27 cellular contexts compared by ENCODE assay signal in the genomic region with DNA sequence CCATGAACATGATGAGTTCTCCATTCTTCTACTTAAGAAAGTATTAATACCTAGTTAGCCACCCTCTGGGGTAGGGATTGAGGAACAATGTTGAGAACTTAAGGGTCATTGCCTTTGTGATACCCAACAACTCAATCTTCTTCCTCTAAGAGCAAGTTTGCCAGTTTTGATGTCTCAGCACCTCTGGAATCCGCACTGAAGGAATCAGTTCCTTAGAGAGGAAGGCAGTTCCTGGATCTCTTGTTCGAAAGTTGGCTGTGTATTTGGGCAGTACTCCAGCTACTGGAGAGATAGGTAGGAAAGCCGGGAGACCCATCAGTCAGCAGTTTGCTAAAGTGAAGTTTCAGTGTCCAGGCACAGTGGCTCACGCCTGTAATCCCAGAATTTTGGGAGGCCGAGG. TPM values are rescaled to one million over a fixed set of nuclear protein-coding genes. Genes with fewer than 3 reads are reported as not detected.
DNase-seq lines count a peak whose midpoint lies in the region; ATAC-seq, FAIRE-seq and TF ChIP-seq lines count a peak whose summit lies in the region.
"Had no signal": no experiment of that assay in that cellular context is flagged by ENCODE, and none has a peak within 500 bp of the region (broad histone marks: within the 10 kb centered on the region; RNA-seq: fewer than 3 reads in every experiment).

No MANE protein-coding gene starts in this region.

- intact Hi-C loops in K562 (cut with micrococcal nuclease) = no loop called here
- intact Hi-C loops in sciatic nerve (cut with DNase I) = no loop called here
- intact Hi-C loops in OCI-LY7 (cut with micrococcal nuclease; ENCODE audit: unreplicated experiment) = no loop called here

- H4K20me1 ChIP-seq in K562 (replicated peaks; ENCODE audit: control insufficient read depth, insufficient read depth, low read length) (no peaks in the 10 kb centered on the region), OCI-LY7 (ENCODE audit: insufficient read depth, low read length) (no peaks in the 10 kb centered on the region)
- H4K20me1 ChIP-seq: BLaER1 treated with 17β-estradiol and CSF1 and Interleukin-3, amounts not matched to agents 10 nM and 100 nM had no signal

- H3K4me3 ChIP-seq in K562 (no peak overlapping the region), OCI-LY7 (ENCODE audit: low read depth, low read length, poor library complexity, severe bottlenecking) (no peak overlapping the region)
- H3K4me3 ChIP-seq: BLaER1 treated with 17β-estradiol and CSF1 and Interleukin-3, amounts not matched to agents 10 nM and 100 nM had no signal

- TF ChIP-seq CTCF in K562 (IDR thresholded peaks at IDR 0.05 in 2 of 3, conservative IDR thresholded peaks at IDR 0.05 in 1 of 3; ENCODE audit: insufficient read depth in 2 of 3, low read depth in 1 of 3, low read length in 3 of 3) (no peak), OCI-LY7 (conservative IDR thresholded peaks at IDR 0.05; ENCODE audit: low read length) (no peak)

- no peak overlapping the region for H3K9ac ChIP-seq in K562 (ENCODE audit: insufficient read depth in 1 of 2, low read depth in 2 of 2, low read length in 2 of 2)
- H3K9ac ChIP-seq: BLaER1 treated with 17β-estradiol and CSF1 and Interleukin-3, amounts not matched to agents 10 nM and 100 nM had no signal

- no peak for FAIRE-seq in K562 (lab: Jason Lieb, UNC)
- FAIRE-seq: A204.1 had no signal

- no peak overlapping the region for H3K4me2 ChIP-seq in K562 (ENCODE audit: insufficient read depth, low read length)
- no peak overlapping the region for H3K4me2 ChIP-seq in OCI-LY7 (ENCODE audit: low read length)

- no TSS peak for BruUV-seq in K562 (replicated peaks; lab: Mats Ljungman, UMichigan)
- BruUV-seq in OCI-LY7 (replicated peaks; lab: Mats Ljungman, UMichigan) = no TSS peak

- WGBS in K562 (ENCODE audit: insufficient coverage, low coverage, missing lambda C conversion rate) = 34% methylated on average over 5 of the region's 5 CpGs

- no peak for TF ChIP-seq POLR2A in K562 (conservative IDR thresholded peaks at IDR 0.05)

- CTCF ChIA-PET in K562 (lab: Yijun Ruan, JAX; ENCODE audit: low intra/inter-chr PET ratio) (no interaction called here), OCI-LY7 (lab: Charles Lee; ENCODE audit: unreplicated experiment) (no interaction called here)

- H3K79me2 ChIP-seq in K562 (ENCODE audit: control insufficient read depth, insufficient read depth, low read length) = no peaks in the 10 kb centered on the region
- no peaks in the 10 kb centered on the region for H3K79me2 ChIP-seq in OCI-LY7 (ENCODE audit: insufficient read depth, low read depth, low read length)

- peak overlapping the region; percentile 45 for H3K27ac ChIP-seq in KOPT-K1 (ENCODE audit: low read depth, low read length, poor library complexity, severe bottlenecking)
- H3K27ac ChIP-seq in K562 (ENCODE audit: extremely low read depth, low read depth, low read length) = no peak overlapping the region
- no peak overlapping the region for H3K27ac ChIP-seq in OCI-LY7 (ENCODE audit: low read depth, low read length, poor library complexity, severe bottlenecking)
- H3K27ac ChIP-seq: BLaER1 treated with 17β-estradiol and CSF1 and Interleukin-3, amounts not matched to agents 10 nM and 100 nM; RWPE1 had no signal

- H3K9me1 ChIP-seq in K562 (ENCODE audit: control insufficient read depth, insufficient read depth, low read length) = no peaks in the 10 kb centered on the region

- H2AFZ ChIP-seq in K562 (ENCODE audit: low read depth, low read length) (no peak overlapping the region), OCI-LY7 (ENCODE audit: low read length) (no peak overlapping the region)

- no peaks in the 10 kb centered on the region for H3K36me3 ChIP-seq in KOPT-K1 (ENCODE audit: insufficient read depth, low read length)
- H3K36me3 ChIP-seq in K562 (ENCODE audit: control insufficient read depth, insufficient read depth, low read length) = no peaks in the 10 kb centered on the region
- no peaks in the 10 kb centered on the region for H3K36me3 ChIP-seq in OCI-LY7 (ENCODE audit: insufficient read depth, low read length)
- H3K36me3 ChIP-seq: BLaER1 treated with 17β-estradiol and CSF1 and Interleukin-3, amounts not matched to agents 10 nM and 100 nM had no signal

- no peak for TF ChIP-seq EP300 in K562 (IDR thresholded peaks at IDR 0.05; ENCODE audit: low read length)

- H3K9me3 ChIP-seq in KOPT-K1 (ENCODE audit: insufficient read depth, low read length, poor library complexity, severe bottlenecking) (no peaks in the 10 kb centered on the region), K562 (replicated peaks; ENCODE audit: control insufficient read depth, insufficient read depth, low read depth, low read length) (no peaks in the 10 kb centered on the region), OCI-LY7 (ENCODE audit: low read length) (no peaks in the 10 kb centered on the region)

- DNase-seq in Ammon's horn (ENCODE audit: low spot score) (peak; percentile 38), K562 (ENCODE audit: extremely low read depth in 1 of 4, low spot score in 3 of 4) (no peak), medulla oblongata (ENCODE audit: extremely low spot score) (peak; percentile 35), sciatic nerve (ENCODE audit: low spot score) (no peak), OCI-LY7 (ENCODE audit: low spot score) (no peak)
- no peak for DNase-seq in activated CD8-positive, alpha-beta memory T cell treated with anti-CD3 and anti-CD28 coated beads, Interleukin-2, amount 50 U/mL, for 4 hours
- DNase-seq in stimulated activated CD4-positive, alpha-beta T cell treated with anti-CD3 and anti-CD28 coated beads, Interleukin-12 subunit alpha, Interleukin-12 subunit beta, amount 100 ng/mL, for 4 hours = no peak
- DNase-seq: CD4-positive, alpha-beta memory T cell; COR-L47; DMS53; KBM-7; NCI-H1048; NCI-H1417 treated with DMSO at 0.1 percent for 48 hours; NCI-H1694 treated with DMSO at 0.1 percent for 48 hours; NCI-H2081; NCI-H2227 treated with DMSO at 0.1 percent for 48 hours; NCI-H526 treated with DMSO at 0.1 percent for 48 hours; SHP77 treated with DMSO at 0.1 percent for 48 hours had no signal

- in situ Hi-C loops in K562 (cut with MboI) = no loop called here

- peaks cover 0 to 15% of the 10 kb centered on the region in 2 experiments; a peak in 3 of 5 replicates for H3K4me1 ChIP-seq in K562 (replicated peaks in 1 of 2; ENCODE audit: control insufficient read depth in 2 of 2, insufficient read depth in 2 of 2, low read length in 2 of 2)
- no peaks in the 10 kb centered on the region for H3K4me1 ChIP-seq in OCI-LY7 (ENCODE audit: insufficient read depth, low read length, poor library complexity, severe bottlenecking)

- ATAC-seq in K562 = no peak
- no peak for ATAC-seq in sciatic nerve
- ATAC-seq: HCT116, Panc1 had no signal

- TF ChIP-seq RAD21 in K562 (CRISPR knock-in tag; conservative IDR thresholded peaks at IDR 0.05 in 1 of 2, IDR thresholded peaks at IDR 0.05 in 1 of 2) = no peak

- H3K27me3 ChIP-seq in K562 (ENCODE audit: control insufficient read depth in 2 of 2, insufficient read depth in 2 of 2, low read length in 2 of 2) = no peaks in the 10 kb centered on the region

- POLR2A ChIA-PET in K562 (lab: Yijun Ruan, JAX) = interaction anchor here (0.9 kb wide), 1 partner anchor 9 kb away, joined by 3 read pairs; no protein-coding TSS in a partner anchor
- POLR2A ChIA-PET in OCI-LY7 (lab: Charles Lee) = interaction anchor here (0.6 to 0.7 kb wide), 2 partner anchors 9 to 334 kb away, joined by 3 to 5 read pairs; no protein-coding TSS in a partner anchor

- H3K9me2 ChIP-seq in OCI-LY7 (ENCODE audit: insufficient read depth, low read length) = no peaks in the 10 kb centered on the region

RNA-seq across cellular contexts. Expression of a gene that starts 35.6 kb away (rescaled TPM):
- total RNA-seq in K562 (2011; cell fraction: chromatin; rRNA removed; ENCODE audit: low replicate concordance) = 20.4 and 22.1 TPM in 2 replicates
- 16.0 and 20.5 TPM in 2 replicates for total RNA-seq in K562 (2011; cell fraction: nucleolus; rRNA removed)
- 15.7 and 21.0 TPM in 2 replicates for total RNA-seq in K562 (2011; cell fraction: nucleoplasm; rRNA removed)
- total RNA-seq in K562 (2014; rRNA removed) (31.2 and 32.9 TPM in 2 replicates), K562 (2014; rRNA removed; fragmentation: Illumina TruSeq; extraction: Trizol) (36.8 and 43.6 TPM in 2 replicates), K562 (2015; rRNA removed; fragmentation: Illumina TruSeq; extraction: Trizol) (42.9 and 44.1 TPM in 2 replicates), K562 (2021) (41.7 and 45.1 TPM in 2 replicates), sciatic nerve (18.7 TPM), OCI-LY7 (2022) (26.5 and 32.3 TPM in 2 replicates)
- polyA plus RNA-seq in K562 (2011; rRNA removed) (56.7 and 72.8 TPM in 2 replicates), K562 (2014; fragmentation: Illumina TruSeq; extraction: Trizol) (39.6 and 52.6 TPM in 2 replicates), K562 (2014; fragmentation: Nextera tagmentation; extraction: Ambion mirVana) (10 to 100 TPM; 17.8 to 23.6 TPM), K562 (2014; rRNA removed) (79.3 and 86.3 TPM in 2 replicates)
- 40.7 and 46.8 TPM in 2 replicates for polyA plus RNA-seq in K562 (2011; cell fraction: cytosol; rRNA removed)
- 11.4 and 17.9 TPM in 2 replicates for polyA plus RNA-seq in K562 (2011; cell fraction: nucleus; rRNA removed)
- polyA plus RNA-seq in K562 (2012) = 57.3 and 76.8 TPM in 2 replicates
- 23.4 and 27.9 TPM in 2 replicates for polyA minus RNA-seq in K562 (2011; rRNA and poly(A)+ RNA removed)
- 14.5 and 21.0 TPM in 2 replicates for polyA minus RNA-seq in K562 (2011; cell fraction: cytosol; rRNA and poly(A)+ RNA removed)
- 12.8 and 16.1 TPM in 2 replicates for polyA minus RNA-seq in K562 (2011; cell fraction: nucleus; rRNA and poly(A)+ RNA removed)
- total RNA-seq in OCI-LY7 (2014; rRNA removed; shearing (Covaris generic)) = 12.4 and 16.4 TPM in 2 replicates

RNA-seq across cellular contexts. Expression of a gene that starts 38.5 kb away (rescaled TPM):
- total RNA-seq in K562 (2011; cell fraction: chromatin; rRNA removed; ENCODE audit: low replicate concordance) = not detected in 2 replicates
- total RNA-seq in K562 (2011; cell fraction: nucleolus; rRNA removed) = not detected in 2 replicates
- not detected in 2 replicates for total RNA-seq in K562 (2011; cell fraction: nucleoplasm; rRNA removed)
- 0.27 TPM in 1 of 2 replicates, not detected in the other for total RNA-seq in K562 (2014; rRNA removed)
- total RNA-seq in K562 (2014; rRNA removed; fragmentation: Illumina TruSeq; extraction: Trizol) = not detected in 2 replicates
- total RNA-seq in K562 (2015; rRNA removed; fragmentation: Illumina TruSeq; extraction: Trizol) = 0.26 and 1.2 TPM in 2 replicates
- 0.54 TPM in 1 of 2 replicates, not detected in the other for total RNA-seq in K562 (2021)
- polyA plus RNA-seq in K562 (2011; rRNA removed) = 0.09 TPM in 1 of 2 replicates, not detected in the other
- not detected in 2 replicates for polyA plus RNA-seq in K562 (2011; cell fraction: cytosol; rRNA removed)
- polyA plus RNA-seq in K562 (2011; cell fraction: nucleus; rRNA removed) = not detected in 2 replicates
- polyA plus RNA-seq in K562 (2012) = 0.44 and 0.87 TPM in 2 replicates
- 0.26 TPM in 1 of 2 replicates, not detected in the other for polyA plus RNA-seq in K562 (2014; fragmentation: Illumina TruSeq; extraction: Trizol)
- under 1 TPM; 0.15 to 0.25 TPM for polyA plus RNA-seq in K562 (2014; fragmentation: Nextera tagmentation; extraction: Ambion mirVana)
- polyA plus RNA-seq in K562 (2014; rRNA removed) = 0.11 and 0.66 TPM in 2 replicates
- polyA minus RNA-seq in K562 (2011; rRNA and poly(A)+ RNA removed) = not detected in 2 replicates
- not detected in 2 replicates for polyA minus RNA-seq in K562 (2011; cell fraction: cytosol; rRNA and poly(A)+ RNA removed)
- polyA minus RNA-seq in K562 (2011; cell fraction: nucleus; rRNA and poly(A)+ RNA removed) = not detected in 2 replicates
- total RNA-seq in sciatic nerve = 11.6 TPM
- total RNA-seq in OCI-LY7 (2014; rRNA removed; shearing (Covaris generic)) = 0.85 and 2.2 TPM in 2 replicates
- total RNA-seq in OCI-LY7 (2022) = 2.3 and 4.5 TPM in 2 replicates
- total RNA-seq: G401, H4, NCI-H460 had no signal

Comparison
In these comparisons a context has a peak if more than half of its experiments do, and no peak if none do; other contexts are left out.
1. DNase-seq: peak in Ammon's horn (single experiment) and medulla oblongata (single experiment); none in K562 (0 of 4), activated CD8-positive, alpha-beta memory T cell treated with anti-CD3 and anti-CD28 coated beads, Interleukin-2, amount 50 U/mL, for 4 hours (single experiment), sciatic nerve (single experiment), stimulated activated CD4-positive, alpha-beta T cell treated with anti-CD3 and anti-CD28 coated beads, Interleukin-12 subunit alpha, Interleukin-12 subunit beta, amount 100 ng/mL, for 4 hours (single experiment) and OCI-LY7 (single experiment).